12 cellular contexts compared by ENCODE assay signal in the genomic region with DNA sequence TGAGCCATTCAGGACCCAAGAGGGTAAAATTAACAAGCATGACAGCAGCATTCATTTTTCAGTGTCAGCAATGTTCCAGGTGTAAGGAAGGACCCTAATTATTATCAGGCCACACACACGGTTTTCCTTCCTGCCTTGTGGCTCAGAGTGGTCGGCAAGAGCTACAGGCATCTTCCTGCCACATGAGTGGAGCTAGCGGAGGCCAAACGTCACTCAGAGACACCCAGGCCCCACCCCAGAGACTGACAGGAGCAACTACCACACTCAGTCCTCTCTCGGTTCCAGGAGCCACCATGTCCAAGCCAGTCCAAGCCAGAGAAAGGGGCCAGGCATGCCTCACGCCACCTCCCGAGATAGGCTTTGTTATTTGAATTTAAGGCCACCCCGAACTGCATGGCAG.
DNase-seq lines count a peak whose midpoint lies in the region; ATAC-seq and TF ChIP-seq lines count a peak whose summit lies in the region.
"Had no signal": no experiment of that assay in that cellular context is flagged by ENCODE, and none has a peak within 500 bp of the region (broad histone marks: within the 10 kb centered on the region; RNA-seq: fewer than 3 reads in every experiment).

No MANE protein-coding gene starts in this region.

- no peak for TF ChIP-seq POLR2A in tibial nerve (IDR thresholded peaks at IDR 0.05)

- peak overlapping the region; percentile 45 to 80 (median 74) for H3K27ac ChIP-seq in tibial nerve
- H3K27ac ChIP-seq: 22Rv1 had no signal

- no peaks in the 10 kb centered on the region for H3K27me3 ChIP-seq in tibial nerve

- peaks cover 0 to 52% (median 24%) of the 10 kb centered on the region in 4 donors for H3K4me1 ChIP-seq in tibial nerve

- no peak overlapping the region for H3K4me3 ChIP-seq in tibial nerve

- no peak for ATAC-seq in GM21737 (IDR thresholded peaks at IDR 0.05; ENCODE audit: unreplicated experiment)
- ATAC-seq: stimulated activated naive CD8-positive, alpha-beta T cell treated with anti-CD3 and anti-CD28 coated beads, Interleukin-15, amount 100 ng/mL, for 72 hours had no signal

- no peak for TF ChIP-seq EP300 in tibial nerve (IDR thresholded peaks at IDR 0.05)

- peak; percentile 7 for DNase-seq in DMS79 (lab: John Stamatoyannopoulos, UW)
- DNase-seq in DMS79 treated with DMSO at 0.1 percent for 48 hours (lab: John Stamatoyannopoulos, UW) = no peak
- peak; percentile 7 for DNase-seq in cerebellum (ENCODE audit: low spot score)
- peak; percentile 80 to 89 for DNase-seq in lung microvascular endothelial cell (ENCODE audit: low read depth in 2 of 2)
- peak; percentile 24 to 31 for DNase-seq in tibial nerve (ENCODE audit: low spot score in 2 of 2)
- no peak for DNase-seq in SIG-M5 (lab: John Stamatoyannopoulos, UW)
- DNase-seq in activated gamma-delta T cell (lab: John Stamatoyannopoulos, UW) = no peak
- DNase-seq: effector CD4-positive, alpha-beta T cell; stimulated activated CD4-positive, alpha-beta T cell treated with anti-CD3 and anti-CD28 coated beads, Interleukin-12 subunit alpha, Interleukin-12 subunit beta, amount 100 ng/mL, for 4 hours; stimulated activated naive CD8-positive, alpha-beta T cell treated with anti-CD3 and anti-CD28 coated beads, Interleukin-15, amount 100 ng/mL, for 72 hours had no signal

- H3K9me3 ChIP-seq in tibial nerve = no peaks in the 10 kb centered on the region

- no peak for TF ChIP-seq CTCF in tibial nerve (IDR thresholded peaks at IDR 0.05)

- 58 to 74% methylated on average over 5 to 8 of the region's 8 CpGs for WGBS in tibial nerve, 2 donors

- no peaks in the 10 kb centered on the region for H3K36me3 ChIP-seq in tibial nerve

Comparison
In these comparisons a context has a peak if more than half of its experiments do, and no peak if none do; other contexts are left out.
1. DNase-seq: peak in DMS79 (single experiment), cerebellum (single experiment), lung microvascular endothelial cell (2 of 2) and tibial nerve (2 of 2); none in DMS79 treated with DMSO at 0.1 percent for 48 hours (single experiment), SIG-M5 (single experiment) and activated gamma-delta T cell (single experiment).